Comparison of ENCODE assay signal across 14 cellular contexts in the genomic region with DNA sequence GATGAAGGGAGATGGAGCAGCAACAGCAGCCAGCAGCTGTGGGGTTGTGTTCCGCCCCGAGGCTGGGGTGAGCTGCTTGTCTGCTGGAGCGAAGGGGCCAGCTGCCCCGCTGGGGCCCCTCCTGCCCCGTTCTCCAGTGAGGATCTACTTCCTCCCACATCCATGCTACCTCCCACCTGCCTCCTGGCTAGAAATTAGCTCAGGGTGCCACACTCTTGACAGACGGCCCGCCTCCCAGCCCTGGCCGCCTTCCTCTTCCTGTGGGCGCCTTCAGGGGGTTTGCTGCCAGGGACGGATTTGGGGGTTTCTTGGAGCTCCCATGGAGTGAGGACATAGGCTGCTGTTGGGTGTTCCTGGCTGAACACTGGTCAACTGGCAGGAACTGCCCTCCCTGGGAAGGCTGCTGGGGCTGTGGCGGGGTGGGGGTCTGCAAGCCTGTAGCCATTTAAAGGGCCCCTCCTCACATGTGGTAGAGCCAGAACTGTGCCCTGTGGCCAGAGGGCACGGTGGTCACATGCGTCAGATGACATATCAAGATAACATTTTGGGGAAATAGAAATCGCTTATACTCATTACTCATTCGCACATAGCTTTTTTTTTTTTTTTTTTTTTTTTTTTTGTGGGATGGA. TPM values are rescaled to one million over a fixed set of nuclear protein-coding genes. Genes with fewer than 3 reads are reported as not detected.
A peak's percentile ranks its signal among the peaks of the same experiment; 100 is the strongest.
DNase-seq lines count a peak whose midpoint lies in the region; ATAC-seq, FAIRE-seq and TF ChIP-seq lines count a peak whose summit lies in the region.
"Had no signal": no experiment of that assay in that cellular context is flagged by ENCODE, and none has a peak within 500 bp of the region (broad histone marks: within the 10 kb centered on the region; RNA-seq: fewer than 3 reads in every experiment).

No MANE protein-coding gene starts in this region.

- no peak overlapping the region for H2AFZ ChIP-seq in K562 (ENCODE audit: low read depth, low read length)

- H3K4me1 ChIP-seq in CD4-positive, CD25-positive, alpha-beta regulatory T cell (ENCODE audit: control insufficient read depth, insufficient read depth, low read length, poor library complexity, severe bottlenecking), result peaks cover 10% of the 10 kb centered on the region
- H3K4me1 ChIP-seq in K562 (replicated peaks in 1 of 2; ENCODE audit: control insufficient read depth in 2 of 2, insufficient read depth in 2 of 2, low read length in 2 of 2), result peaks cover 21 to 66% of the 10 kb centered on the region in 2 experiments

- TF ChIP-seq EP300 in K562 (IDR thresholded peaks at IDR 0.05; ENCODE audit: low read length), result no peak

- no peak for TF ChIP-seq RAD21 in K562 (CRISPR knock-in tag; conservative IDR thresholded peaks at IDR 0.05 in 1 of 2, IDR thresholded peaks at IDR 0.05 in 1 of 2)

- intact Hi-C loops in K562 (cut with micrococcal nuclease), result no loop called here

- H4K20me1 ChIP-seq in K562 (replicated peaks; ENCODE audit: control insufficient read depth, insufficient read depth, low read length), result peaks cover 5% of the 10 kb centered on the region; the same call in 1 of the 2 replicates

- H3K36me3 Mint-ChIP-seq in CD4-positive, CD25-positive, alpha-beta regulatory T cell, result no peaks in the 10 kb centered on the region
- H3K36me3 Mint-ChIP-seq in nephron (ENCODE audit: low read depth), result no peaks in the 10 kb centered on the region
- H3K36me3 Mint-ChIP-seq in activated T-cell treated with anti-CD3 and anti-CD28 coated beads, Interleukin-2, amount 50 U/mL, for 24 hours (ENCODE audit: low read depth), result peaks cover 5% of the 10 kb centered on the region

- H3K79me2 ChIP-seq in K562 (ENCODE audit: control insufficient read depth, insufficient read depth, low read length), result peaks cover 61% of the 10 kb centered on the region

- H3K9me1 ChIP-seq in K562 (ENCODE audit: control insufficient read depth, insufficient read depth, low read length), result no peaks in the 10 kb centered on the region

- no peak for DNase-seq in CD4-positive, CD25-positive, alpha-beta regulatory T cell
- peak; percentile 74 for DNase-seq in NB4 (ENCODE audit: low read depth)
- no peak for DNase-seq in K562 (ENCODE audit: extremely low read depth in 1 of 4, low spot score in 3 of 4)
- DNase-seq in activated T-cell treated with anti-CD3 and anti-CD28 coated beads, Interleukin-2, amount 50 U/mL, for 24 hours, result no peak
- DNase-seq: NCI-H446 had no signal

- H3K27ac ChIP-seq in CD4-positive, CD25-positive, alpha-beta regulatory T cell (ENCODE audit: insufficient read depth, low read length, poor library complexity, severe bottlenecking), result no peak overlapping the region
- H3K27ac ChIP-seq in K562 (ENCODE audit: extremely low read depth, low read depth, low read length), result no peak overlapping the region

- peak overlapping the region in 2 of 3 donors; percentile 63 to 81 for H3K27ac Mint-ChIP-seq in CD4-positive, CD25-positive, alpha-beta regulatory T cell
- H3K27ac Mint-ChIP-seq in nephron, result peak overlapping the region; percentile 90 to 96 (median 93)
- H3K27ac Mint-ChIP-seq in activated T-cell treated with anti-CD3 and anti-CD28 coated beads, Interleukin-2, amount 50 U/mL, for 24 hours, result no peak overlapping the region

- TF ChIP-seq POLR2A in NB4 (IDR thresholded peaks at IDR 0.05; ENCODE audit: extremely low read depth, insufficient read length), result no peak
- TF ChIP-seq POLR2A in K562 (conservative IDR thresholded peaks at IDR 0.05), result no peak

- 84% methylated on average over 13 of the region's 15 CpGs for WGBS in K562 (ENCODE audit: insufficient coverage, low coverage, missing lambda C conversion rate)

- H3K4me3 Mint-ChIP-seq in CD4-positive, CD25-positive, alpha-beta regulatory T cell, result no peak overlapping the region
- H3K4me3 Mint-ChIP-seq in nephron, result no peak overlapping the region
- H3K4me3 Mint-ChIP-seq in activated T-cell treated with anti-CD3 and anti-CD28 coated beads, Interleukin-2, amount 50 U/mL, for 24 hours, result no peak overlapping the region

- CTCF ChIA-PET in K562 (lab: Yijun Ruan, JAX; ENCODE audit: low intra/inter-chr PET ratio), result no interaction called here

- no peak for FAIRE-seq in K562 (lab: Jason Lieb, UNC)
- FAIRE-seq: colon, H54 had no signal

- POLR2A ChIA-PET in K562 (lab: Yijun Ruan, JAX), result interaction anchor here (0.5 to 2.4 kb wide), 4 partner anchors 8 to 119 kb away, joined by 3 to 8 read pairs (median 3); no protein-coding TSS in a partner anchor

- in situ Hi-C loops in K562 (cut with MboI), result no loop called here

- TF ChIP-seq CTCF in NB4 (IDR thresholded peaks at IDR 0.05; ENCODE audit: low read depth, low read length) (no peak), K562 (IDR thresholded peaks at IDR 0.05 in 2 of 3, conservative IDR thresholded peaks at IDR 0.05 in 1 of 3; ENCODE audit: insufficient read depth in 2 of 3, low read depth in 1 of 3, low read length in 3 of 3) (no peak), nephron (IDR thresholded peaks at IDR 0.05; ENCODE audit: unreplicated experiment in 3 of 3) (no peak)

- H3K9me3 Mint-ChIP-seq in CD4-positive, CD25-positive, alpha-beta regulatory T cell, result no peaks in the 10 kb centered on the region
- no peaks in the 10 kb centered on the region for H3K9me3 Mint-ChIP-seq in nephron
- no peaks in the 10 kb centered on the region for H3K9me3 Mint-ChIP-seq in activated T-cell treated with anti-CD3 and anti-CD28 coated beads, Interleukin-2, amount 50 U/mL, for 24 hours
- H3K9me3 Mint-ChIP-seq: T-helper 2 cell treated with Interferon-gamma antibody and Interleukin-4, amounts not matched to agents 5 μg/mL and 100 μg/mL, for 36 hours had no signal

- no peak for ATAC-seq in CD4-positive, CD25-positive, alpha-beta regulatory T cell (ENCODE audit: low read depth in 2 of 2)
- ATAC-seq in K562, result no peak
- no peak for ATAC-seq in GM21367 (IDR thresholded peaks at IDR 0.05; ENCODE audit: unreplicated experiment)
- no peak for ATAC-seq in GM21576 (IDR thresholded peaks at IDR 0.05; ENCODE audit: unreplicated experiment)
- no peak for ATAC-seq in GM21447 (IDR thresholded peaks at IDR 0.05; ENCODE audit: unreplicated experiment)

- H3K4me3 ChIP-seq in CD4-positive, CD25-positive, alpha-beta regulatory T cell (ENCODE audit: low read depth, low read length), result no peak overlapping the region
- H3K4me3 ChIP-seq in NB4 (ENCODE audit: low read depth, low read length) (no peak overlapping the region), K562 (no peak overlapping the region)

- H3K27me3 ChIP-seq in CD4-positive, CD25-positive, alpha-beta regulatory T cell (ENCODE audit: control insufficient read depth, insufficient read depth, low read length), result no peaks in the 10 kb centered on the region
- H3K27me3 ChIP-seq in K562 (ENCODE audit: control insufficient read depth in 2 of 2, insufficient read depth in 2 of 2, low read length in 2 of 2), result no peaks in the 10 kb centered on the region

- H3K4me2 ChIP-seq in K562 (ENCODE audit: insufficient read depth, low read length), result no peak overlapping the region

- peak overlapping the region in 1 of 2 experiments; percentile 72; a peak in 2 of 4 replicates for H3K9ac ChIP-seq in K562 (ENCODE audit: insufficient read depth in 1 of 2, low read depth in 2 of 2, low read length in 2 of 2)

- H3K36me3 ChIP-seq in CD4-positive, CD25-positive, alpha-beta regulatory T cell (ENCODE audit: control insufficient read depth, insufficient read depth, low read length), result no peaks in the 10 kb centered on the region
- peaks cover 32% of the 10 kb centered on the region; the same call in 2 of the 3 replicates for H3K36me3 ChIP-seq in K562 (ENCODE audit: control insufficient read depth, insufficient read depth, low read length)

- no TSS peak for BruUV-seq in K562 (replicated peaks; lab: Mats Ljungman, UMichigan)

- no peaks in the 10 kb centered on the region for H3K27me3 Mint-ChIP-seq in CD4-positive, CD25-positive, alpha-beta regulatory T cell
- H3K27me3 Mint-ChIP-seq in nephron (ENCODE audit: low read depth), result no peaks in the 10 kb centered on the region
- no peaks in the 10 kb centered on the region for H3K27me3 Mint-ChIP-seq in activated T-cell treated with anti-CD3 and anti-CD28 coated beads, Interleukin-2, amount 50 U/mL, for 24 hours

- H3K4me1 Mint-ChIP-seq in CD4-positive, CD25-positive, alpha-beta regulatory T cell, result peaks cover 4 to 16% (median 9%) of the 10 kb centered on the region in 4 donors
- H3K4me1 Mint-ChIP-seq in nephron, result peaks cover 46% of the 10 kb centered on the region
- peaks cover 21% of the 10 kb centered on the region for H3K4me1 Mint-ChIP-seq in activated T-cell treated with anti-CD3 and anti-CD28 coated beads, Interleukin-2, amount 50 U/mL, for 24 hours (ENCODE audit: low read depth)

- H3K9me3 ChIP-seq in CD4-positive, CD25-positive, alpha-beta regulatory T cell (ENCODE audit: control insufficient read depth in 2 of 2, low read length in 2 of 2), result no peaks in the 10 kb centered on the region
- no peaks in the 10 kb centered on the region for H3K9me3 ChIP-seq in K562 (replicated peaks; ENCODE audit: control insufficient read depth, insufficient read depth, low read depth, low read length)

RNA-seq across cellular contexts. Expression of a gene that starts 13.1 kb away (rescaled TPM):
- total RNA-seq in CD4-positive, CD25-positive, alpha-beta regulatory T cell, result 5.8 TPM
- 1 to 10 TPM in 3 of 4 donors, under 1 TPM in 1; 0.84 to 1.6 (median 1.2) TPM for polyA plus RNA-seq in CD4-positive, CD25-positive, alpha-beta regulatory T cell
- total RNA-seq in K562 (2011; cell fraction: chromatin; rRNA removed; ENCODE audit: low replicate concordance), result 29.2 and 69.3 TPM in 2 replicates
- 36.9 and 38.2 TPM in 2 replicates for total RNA-seq in K562 (2011; cell fraction: nucleolus; rRNA removed)
- total RNA-seq in K562 (2011; cell fraction: nucleoplasm; rRNA removed), result 27.0 and 36.9 TPM in 2 replicates
- 7.2 and 13.4 TPM in 2 replicates for total RNA-seq in K562 (2014; rRNA removed)
- total RNA-seq in K562 (2014; rRNA removed; fragmentation: Illumina TruSeq; extraction: Trizol), result 4.2 and 4.9 TPM in 2 replicates
- 9.1 and 11.2 TPM in 2 replicates for total RNA-seq in K562 (2015; rRNA removed; fragmentation: Illumina TruSeq; extraction: Trizol)
- total RNA-seq in K562 (2021), result 22.6 and 24.3 TPM in 2 replicates
- 5.7 and 9.4 TPM in 2 replicates for polyA plus RNA-seq in K562 (2011; rRNA removed)
- 7.1 and 12.3 TPM in 2 replicates for polyA plus RNA-seq in K562 (2011; cell fraction: cytosol; rRNA removed)
- 22.9 and 34.2 TPM in 2 replicates for polyA plus RNA-seq in K562 (2011; cell fraction: nucleus; rRNA removed)
- 8.5 and 9.1 TPM in 2 replicates for polyA plus RNA-seq in K562 (2012)
- 7.2 and 9.4 TPM in 2 replicates for polyA plus RNA-seq in K562 (2014; fragmentation: Illumina TruSeq; extraction: Trizol)
- polyA plus RNA-seq in K562 (2014; fragmentation: Nextera tagmentation; extraction: Ambion mirVana), result 1 to 10 TPM; 1.7 to 4.2 TPM
- 8.3 and 9.3 TPM in 2 replicates for polyA plus RNA-seq in K562 (2014; rRNA removed)
- 6.5 and 9.7 TPM in 2 replicates for polyA minus RNA-seq in K562 (2011; rRNA and poly(A)+ RNA removed)
- polyA minus RNA-seq in K562 (2011; cell fraction: cytosol; rRNA and poly(A)+ RNA removed), result 13.1 and 14.3 TPM in 2 replicates
- polyA minus RNA-seq in K562 (2011; cell fraction: nucleus; rRNA and poly(A)+ RNA removed), result 12.5 and 15.3 TPM in 2 replicates

RNA-seq across cellular contexts. Expression of a gene that starts 16.9 kb away (rescaled TPM):
- total RNA-seq in CD4-positive, CD25-positive, alpha-beta regulatory T cell, result not detected
- not detected for polyA plus RNA-seq in CD4-positive, CD25-positive, alpha-beta regulatory T cell
- 0.42 TPM in 1 of 2 replicates, not detected in the other for total RNA-seq in K562 (2011; cell fraction: chromatin; rRNA removed; ENCODE audit: low replicate concordance)
- 0.13 and 0.17 TPM in 2 replicates for total RNA-seq in K562 (2011; cell fraction: nucleolus; rRNA removed)
- not detected in 2 replicates for total RNA-seq in K562 (2011; cell fraction: nucleoplasm; rRNA removed)
- total RNA-seq in K562 (2014; rRNA removed), result not detected in 2 replicates
- not detected in 2 replicates for total RNA-seq in K562 (2014; rRNA removed; fragmentation: Illumina TruSeq; extraction: Trizol)
- total RNA-seq in K562 (2015; rRNA removed; fragmentation: Illumina TruSeq; extraction: Trizol), result not detected in 2 replicates
- total RNA-seq in K562 (2021), result not detected in 2 replicates
- polyA plus RNA-seq in K562 (2011; rRNA removed), result not detected in 2 replicates
- not detected in 2 replicates for polyA plus RNA-seq in K562 (2011; cell fraction: cytosol; rRNA removed)
- polyA plus RNA-seq in K562 (2011; cell fraction: nucleus; rRNA removed), result not detected in 2 replicates
- 0.07 and 0.08 TPM in 2 replicates for polyA plus RNA-seq in K562 (2012)
- not detected in 2 replicates for polyA plus RNA-seq in K562 (2014; fragmentation: Illumina TruSeq; extraction: Trizol)
- not detected for polyA plus RNA-seq in K562 (2014; fragmentation: Nextera tagmentation; extraction: Ambion mirVana)
- polyA plus RNA-seq in K562 (2014; rRNA removed), result not detected in 2 replicates
- polyA minus RNA-seq in K562 (2011; rRNA and poly(A)+ RNA removed), result not detected in 2 replicates
- polyA minus RNA-seq in K562 (2011; cell fraction: cytosol; rRNA and poly(A)+ RNA removed), result not detected in 2 replicates
- polyA minus RNA-seq in K562 (2011; cell fraction: nucleus; rRNA and poly(A)+ RNA removed), result not detected in 2 replicates
- total RNA-seq: left colon, subcutaneous adipose tissue had no signal

RNA-seq across cellular contexts. Expression of a gene that starts 25.7 kb away (rescaled TPM):
- 188 TPM for total RNA-seq in CD4-positive, CD25-positive, alpha-beta regulatory T cell
- 10 to 100 TPM; 62.1 to 83.4 (median 68.6) TPM for polyA plus RNA-seq in CD4-positive, CD25-positive, alpha-beta regulatory T cell
- 30.3 and 91.0 TPM in 2 replicates for total RNA-seq in K562 (2011; cell fraction: chromatin; rRNA removed; ENCODE audit: low replicate concordance)
- total RNA-seq in K562 (2011; cell fraction: nucleolus; rRNA removed), result 132 and 138 TPM in 2 replicates
- total RNA-seq in K562 (2011; cell fraction: nucleoplasm; rRNA removed), result 102 and 104 TPM in 2 replicates
- total RNA-seq in K562 (2014; rRNA removed), result 28.4 and 48.6 TPM in 2 replicates
- total RNA-seq in K562 (2014; rRNA removed; fragmentation: Illumina TruSeq; extraction: Trizol), result 10.2 and 10.8 TPM in 2 replicates
- total RNA-seq in K562 (2015; rRNA removed; fragmentation: Illumina TruSeq; extraction: Trizol), result 22.7 and 24.3 TPM in 2 replicates
- 213 and 228 TPM in 2 replicates for total RNA-seq in K562 (2021)
- 7.1 and 14.1 TPM in 2 replicates for polyA plus RNA-seq in K562 (2011; rRNA removed)
- polyA plus RNA-seq in K562 (2011; cell fraction: cytosol; rRNA removed), result 28.4 and 49.5 TPM in 2 replicates
- polyA plus RNA-seq in K562 (2011; cell fraction: nucleus; rRNA removed), result 18.4 and 28.6 TPM in 2 replicates
- polyA plus RNA-seq in K562 (2012), result 228 and 237 TPM in 2 replicates
- polyA plus RNA-seq in K562 (2014; fragmentation: Illumina TruSeq; extraction: Trizol), result 44.5 and 83.3 TPM in 2 replicates
- 1 to 10 TPM; 2.9 to 5.2 TPM for polyA plus RNA-seq in K562 (2014; fragmentation: Nextera tagmentation; extraction: Ambion mirVana)
- polyA plus RNA-seq in K562 (2014; rRNA removed), result 63.0 and 66.3 TPM in 2 replicates
- polyA minus RNA-seq in K562 (2011; rRNA and poly(A)+ RNA removed), result 4.5 and 5.5 TPM in 2 replicates
- 81.8 and 143 TPM in 2 replicates for polyA minus RNA-seq in K562 (2011; cell fraction: cytosol; rRNA and poly(A)+ RNA removed)
- polyA minus RNA-seq in K562 (2011; cell fraction: nucleus; rRNA and poly(A)+ RNA removed), result 8.2 and 10.8 TPM in 2 replicates

RNA-seq across cellular contexts. Expression of a gene that starts 28.1 kb away (rescaled TPM):
- not detected for total RNA-seq in CD4-positive, CD25-positive, alpha-beta regulatory T cell
- 1 to 10 TPM in 1 of 4 donors, under 1 TPM in 2, not detected in 1; 0.41 to 1.4 (median 0.67) TPM for polyA plus RNA-seq in CD4-positive, CD25-positive, alpha-beta regulatory T cell
- 28.4 and 114 TPM in 2 replicates for total RNA-seq in K562 (2011; cell fraction: chromatin; rRNA removed; ENCODE audit: low replicate concordance)
- 102 and 124 TPM in 2 replicates for total RNA-seq in K562 (2011; cell fraction: nucleolus; rRNA removed)
- 40.8 and 51.4 TPM in 2 replicates for total RNA-seq in K562 (2011; cell fraction: nucleoplasm; rRNA removed)
- total RNA-seq in K562 (2014; rRNA removed), result 50.2 and 66.0 TPM in 2 replicates
- total RNA-seq in K562 (2014; rRNA removed; fragmentation: Illumina TruSeq; extraction: Trizol), result 6.4 and 11.6 TPM in 2 replicates
- 25.8 and 28.4 TPM in 2 replicates for total RNA-seq in K562 (2015; rRNA removed; fragmentation: Illumina TruSeq; extraction: Trizol)
- 43.0 and 46.1 TPM in 2 replicates for total RNA-seq in K562 (2021)
- polyA plus RNA-seq in K562 (2011; rRNA removed), result 11.5 and 19.7 TPM in 2 replicates
- 12.4 and 30.6 TPM in 2 replicates for polyA plus RNA-seq in K562 (2011; cell fraction: cytosol; rRNA removed)
- 115 and 152 TPM in 2 replicates for polyA plus RNA-seq in K562 (2011; cell fraction: nucleus; rRNA removed)
- polyA plus RNA-seq in K562 (2012), result 25.5 and 36.0 TPM in 2 replicates
- 17.6 and 21.1 TPM in 2 replicates for polyA plus RNA-seq in K562 (2014; fragmentation: Illumina TruSeq; extraction: Trizol)
- 1 to 10 TPM in 1 of 2 experiments, under 1 TPM in 1; 0.75 to 2.2 TPM for polyA plus RNA-seq in K562 (2014; fragmentation: Nextera tagmentation; extraction: Ambion mirVana)
- polyA plus RNA-seq in K562 (2014; rRNA removed), result 46.1 and 57.0 TPM in 2 replicates
- polyA minus RNA-seq in K562 (2011; rRNA and poly(A)+ RNA removed), result 3.6 and 6.3 TPM in 2 replicates
- polyA minus RNA-seq in K562 (2011; cell fraction: cytosol; rRNA and poly(A)+ RNA removed), result 5.9 and 8.8 TPM in 2 replicates
- polyA minus RNA-seq in K562 (2011; cell fraction: nucleus; rRNA and poly(A)+ RNA removed), result 44.7 and 53.2 TPM in 2 replicates

RNA-seq across cellular contexts. Expression of a gene that starts 32.2 kb away (rescaled TPM):
- 239 TPM for total RNA-seq in CD4-positive, CD25-positive, alpha-beta regulatory T cell
- 10 to 100 TPM; 18.3 to 19.5 (median 18.7) TPM for polyA plus RNA-seq in CD4-positive, CD25-positive, alpha-beta regulatory T cell
- 56.1 and 256 TPM in 2 replicates for total RNA-seq in K562 (2011; cell fraction: chromatin; rRNA removed; ENCODE audit: low replicate concordance)
- 207 and 245 TPM in 2 replicates for total RNA-seq in K562 (2011; cell fraction: nucleolus; rRNA removed)
- total RNA-seq in K562 (2011; cell fraction: nucleoplasm; rRNA removed), result 104 and 109 TPM in 2 replicates
- 39.5 and 48.7 TPM in 2 replicates for total RNA-seq in K562 (2014; rRNA removed)
- total RNA-seq in K562 (2014; rRNA removed; fragmentation: Illumina TruSeq; extraction: Trizol), result 2.0 and 3.6 TPM in 2 replicates
- total RNA-seq in K562 (2015; rRNA removed; fragmentation: Illumina TruSeq; extraction: Trizol), result 23.0 and 24.9 TPM in 2 replicates
- total RNA-seq in K562 (2021), result 42.3 and 55.1 TPM in 2 replicates
- 11.7 and 19.0 TPM in 2 replicates for polyA plus RNA-seq in K562 (2011; rRNA removed)
- polyA plus RNA-seq in K562 (2011; cell fraction: cytosol; rRNA removed), result 12.6 and 34.7 TPM in 2 replicates
- 186 and 323 TPM in 2 replicates for polyA plus RNA-seq in K562 (2011; cell fraction: nucleus; rRNA removed)
- 37.8 and 57.1 TPM in 2 replicates for polyA plus RNA-seq in K562 (2012)
- 10.1 and 18.1 TPM in 2 replicates for polyA plus RNA-seq in K562 (2014; fragmentation: Illumina TruSeq; extraction: Trizol)
- polyA plus RNA-seq in K562 (2014; fragmentation: Nextera tagmentation; extraction: Ambion mirVana), result under 1 TPM in 1 of 2 experiments, not detected in 1; 0.38 TPM
- 54.4 and 56.9 TPM in 2 replicates for polyA plus RNA-seq in K562 (2014; rRNA removed)
- polyA minus RNA-seq in K562 (2011; rRNA and poly(A)+ RNA removed), result 2.0 and 5.0 TPM in 2 replicates
- 11.7 and 14.9 TPM in 2 replicates for polyA minus RNA-seq in K562 (2011; cell fraction: cytosol; rRNA and poly(A)+ RNA removed)
- polyA minus RNA-seq in K562 (2011; cell fraction: nucleus; rRNA and poly(A)+ RNA removed), result 48.8 and 59.8 TPM in 2 replicates
